In the genomic region with DNA sequence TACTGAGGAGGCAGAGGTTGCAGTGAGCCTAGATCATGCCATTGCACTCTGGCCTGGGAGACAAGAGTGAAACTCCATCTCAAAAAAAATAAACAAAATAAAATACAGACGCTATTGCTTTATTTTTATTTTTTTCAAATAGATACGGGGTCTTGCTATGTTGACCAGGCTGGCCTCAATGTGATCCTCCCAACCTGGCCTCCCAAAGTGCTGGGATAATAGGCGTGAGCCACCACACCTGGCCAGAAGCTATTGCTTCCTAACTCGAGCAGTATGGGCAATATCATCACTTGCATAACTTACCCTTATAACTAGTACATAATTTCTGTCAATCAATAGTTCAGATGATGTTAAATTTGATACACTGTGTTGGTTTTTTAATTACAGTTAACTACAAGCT, we compare ENCODE assay signal across 11 cellular contexts. TPM values are rescaled to one million over a fixed set of nuclear protein-coding genes. Genes with fewer than 3 reads are reported as not detected.
DNase-seq lines count a peak whose midpoint lies in the region; ATAC-seq and TF ChIP-seq lines count a peak whose summit lies in the region.
"Had no signal": no experiment of that assay in that cellular context is flagged by ENCODE, and none has a peak within 500 bp of the region (broad histone marks: within the 10 kb centered on the region; RNA-seq: fewer than 3 reads in every experiment).

No MANE protein-coding gene starts in this region.

- H3K27ac ChIP-seq in OCI-LY7 (ENCODE audit: low read depth, low read length, poor library complexity, severe bottlenecking) (no peak overlapping the region), coronary artery (no peak overlapping the region), neural progenitor cell (no peak overlapping the region)

- H3K4me1 ChIP-seq in Caco-2 (peaks cover 12% of the 10 kb centered on the region), OCI-LY7 (ENCODE audit: insufficient read depth, low read length, poor library complexity, severe bottlenecking) (peaks cover 27% of the 10 kb centered on the region), neural progenitor cell (peaks cover 17% of the 10 kb centered on the region)

- H4K20me1 ChIP-seq in OCI-LY7 (ENCODE audit: insufficient read depth, low read length): peaks cover 32% of the 10 kb centered on the region
- peaks cover 68% of the 10 kb centered on the region for H4K20me1 ChIP-seq in neural progenitor cell (ENCODE audit: low read depth)

- peaks cover 13% of the 10 kb centered on the region for H3F3A ChIP-seq in neural progenitor cell (ENCODE audit: low read depth)

- DNase-seq in Caco-2 (no peak), OCI-LY7 (ENCODE audit: low spot score) (no peak), coronary artery (ENCODE audit: low spot score) (no peak), neural progenitor cell (ENCODE audit: low spot score) (no peak), NCI-H2029 (lab: John Stamatoyannopoulos, UW) (no peak), NOMO-1 treated with DMSO at 0.1 percent for 48 hours (lab: John Stamatoyannopoulos, UW; ENCODE audit: unreplicated experiment) (no peak), MV-4-11 (lab: John Stamatoyannopoulos, UW) (no peak)
- DNase-seq: NCI-H1092; NK-92 treated with Interleukin-12 subunit alpha and Interleukin-12 subunit beta, amount 100 ng/mL, for 24 hours had no signal

- H3K4me3 Mint-ChIP-seq in Caco-2 (ENCODE audit: unreplicated experiment): peak overlapping the region; percentile 84
- peak overlapping the region; percentile 14 for H3K4me3 Mint-ChIP-seq in neural progenitor cell

- no peak overlapping the region for H2AFZ ChIP-seq in OCI-LY7 (ENCODE audit: low read length)
- H2AFZ ChIP-seq in neural progenitor cell (replicated peaks): no peak overlapping the region

- intact Hi-C loops in Caco-2 (cut with micrococcal nuclease; ENCODE audit: unreplicated experiment) (no loop called here), OCI-LY7 (cut with micrococcal nuclease; ENCODE audit: unreplicated experiment) (no loop called here)

- H3K9me2 ChIP-seq in OCI-LY7 (ENCODE audit: insufficient read depth, low read length): no peaks in the 10 kb centered on the region

- BruUV-seq in Caco-2 (replicated peaks; lab: Mats Ljungman, UMichigan): no TSS peak
- no TSS peak for BruUV-seq in OCI-LY7 (replicated peaks; lab: Mats Ljungman, UMichigan)

- H3K9ac ChIP-seq in neural progenitor cell: peak overlapping the region; percentile 5

- H3K4me1 Mint-ChIP-seq in Caco-2 (ENCODE audit: low read depth, unreplicated experiment) (peaks cover 16% of the 10 kb centered on the region), neural progenitor cell (peaks cover 31% of the 10 kb centered on the region)

- H3K4me3 ChIP-seq in Caco-2 (ENCODE audit: low read depth, low read length) (no peak overlapping the region), OCI-LY7 (ENCODE audit: low read depth, low read length, poor library complexity, severe bottlenecking) (no peak overlapping the region), coronary artery (peak overlapping the region; percentile 86), neural progenitor cell (no peak overlapping the region)

- TF ChIP-seq CTCF in Caco-2 (IDR thresholded peaks at IDR 0.05; ENCODE audit: insufficient read depth in 1 of 2, low read depth in 1 of 2, low read length in 1 of 2, severe bottlenecking in 1 of 2, unreplicated experiment in 1 of 2) (no peak), OCI-LY7 (conservative IDR thresholded peaks at IDR 0.05; ENCODE audit: low read length) (no peak), coronary artery (IDR thresholded peaks at IDR 0.05) (no peak), neural progenitor cell (IDR thresholded peaks at IDR 0.05) (no peak)

- H3K79me2 ChIP-seq in OCI-LY7 (ENCODE audit: insufficient read depth, low read depth, low read length) (peaks cover 89% of the 10 kb centered on the region), neural progenitor cell (ENCODE audit: low read depth) (peaks cover 92% of the 10 kb centered on the region)

- H3K4me2 ChIP-seq in OCI-LY7 (ENCODE audit: low read length) (peak overlapping the region; percentile 94), neural progenitor cell (peak overlapping the region; percentile 93)

- no peaks in the 10 kb centered on the region for H3K9me3 ChIP-seq in Caco-2
- H3K9me3 ChIP-seq in OCI-LY7 (ENCODE audit: low read length): 0 out of 2 replicates have a peak, but pooled peaks cover 4% of the 10 kb centered on the region
- H3K9me3 ChIP-seq in neural progenitor cell (ENCODE audit: low read depth): no peaks in the 10 kb centered on the region

- POLR2A ChIA-PET in Caco-2 (lab: Charles Lee): no interaction called here
- POLR2A ChIA-PET in OCI-LY7 (lab: Charles Lee): interaction anchor here (0.7 to 0.8 kb wide), 2 partner anchors 17 to 577 kb away, joined by 3 read pairs; no protein-coding TSS in a partner anchor

- H3K36me3 ChIP-seq in Caco-2 (ENCODE audit: control insufficient read depth, insufficient read depth, low read length) (no peaks in the 10 kb centered on the region; the same call in 1 of the 2 replicates), OCI-LY7 (ENCODE audit: insufficient read depth, low read length) (peaks cover 54% of the 10 kb centered on the region), neural progenitor cell (peaks cover 5% of the 10 kb centered on the region)

- no peak for ATAC-seq in HG03025 (IDR thresholded peaks at IDR 0.05; ENCODE audit: low FRiP score, unreplicated experiment)
- ATAC-seq: left lobe of liver had no signal

- H3K27ac Mint-ChIP-seq in Caco-2 (ENCODE audit: unreplicated experiment): peak overlapping the region; percentile 93
- no peak overlapping the region for H3K27ac Mint-ChIP-seq in neural progenitor cell

- H3K36me3 Mint-ChIP-seq in Caco-2 (ENCODE audit: insufficient read depth, unreplicated experiment) (peaks cover 93% of the 10 kb centered on the region), neural progenitor cell (peaks cover 6% of the 10 kb centered on the region)

- CTCF ChIA-PET in Caco-2 (lab: Charles Lee) (no interaction called here), OCI-LY7 (lab: Charles Lee; ENCODE audit: unreplicated experiment) (no interaction called here)

- H3K27me3 ChIP-seq in Caco-2 (replicated peaks; ENCODE audit: control insufficient read depth, insufficient read depth, low read length): no peaks in the 10 kb centered on the region
- no peaks in the 10 kb centered on the region for H3K27me3 ChIP-seq in neural progenitor cell

- H3K27me3 Mint-ChIP-seq in Caco-2 (ENCODE audit: insufficient read depth, unreplicated experiment) (no peaks in the 10 kb centered on the region), neural progenitor cell (ENCODE audit: insufficient read depth, low read depth) (peaks cover 3% of the 10 kb centered on the region)

- H3K9me3 Mint-ChIP-seq in Caco-2 (ENCODE audit: unreplicated experiment) (no peaks in the 10 kb centered on the region), neural progenitor cell (no peaks in the 10 kb centered on the region)

RNA-seq across cellular contexts. Expression of gene ARF4, which starts 3.0 kb away (rescaled TPM):
- total RNA-seq in Caco-2 (2022) (194 and 204 TPM in 2 replicates), OCI-LY7 (2022) (51.9 and 58.0 TPM in 2 replicates), neural progenitor cell (ENCODE audit: low replicate concordance) (102 and 138 TPM in 2 replicates)
- 26.6 and 34.9 TPM in 2 replicates for total RNA-seq in OCI-LY7 (2014; rRNA removed; shearing (Covaris generic))

RNA-seq across cellular contexts. Expression of gene PDE12, which starts 38.1 kb away (rescaled TPM):
- total RNA-seq in Caco-2 (2022) (22.1 and 23.2 TPM in 2 replicates), OCI-LY7 (2022) (25.6 and 29.7 TPM in 2 replicates), neural progenitor cell (ENCODE audit: low replicate concordance) (8.6 and 11.3 TPM in 2 replicates)
- total RNA-seq in OCI-LY7 (2014; rRNA removed; shearing (Covaris generic)): 15.2 and 19.3 TPM in 2 replicates

RNA-seq across cellular contexts. Expression of gene DNAH12, which starts 50.0 kb away (rescaled TPM):
- 0.45 and 1.5 TPM in 2 replicates for total RNA-seq in Caco-2 (2022)
- total RNA-seq in OCI-LY7 (2014; rRNA removed; shearing (Covaris generic)): not detected in 2 replicates
- total RNA-seq in OCI-LY7 (2022): 0.21 TPM in 1 of 2 replicates, not detected in the other
- 0.02 and 0.03 TPM in 2 replicates for total RNA-seq in neural progenitor cell (ENCODE audit: low replicate concordance)
